Comparison of ENCODE assay signal across 26 cellular contexts in the genomic region with DNA sequence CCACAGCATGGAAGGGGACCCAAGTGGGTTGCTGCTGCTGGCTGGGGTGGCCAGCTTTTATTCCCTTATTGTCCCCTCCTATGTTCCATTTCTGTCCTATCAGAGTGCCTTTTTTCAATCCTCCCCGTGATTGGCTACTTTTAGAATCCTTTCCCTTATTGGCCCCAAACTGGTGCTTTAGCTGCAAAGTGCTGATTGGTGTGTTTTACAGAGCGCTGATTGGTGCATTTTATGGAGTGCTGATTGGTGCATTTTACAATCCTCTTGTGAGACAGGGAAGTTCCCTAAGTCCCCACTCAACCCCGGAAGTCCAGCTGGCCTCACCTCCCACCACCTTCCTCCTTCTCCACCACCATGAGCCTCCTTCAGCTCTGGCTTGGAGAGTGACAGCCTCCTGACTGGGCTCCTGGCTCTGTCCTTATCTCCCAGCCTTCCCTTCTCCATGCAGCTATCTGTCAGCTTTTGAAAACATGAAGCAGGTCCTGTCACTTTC.
"Had no signal": no experiment of that assay in that cellular context is flagged by ENCODE, and none has a peak within 500 bp of the region (broad histone marks: within the 10 kb centered on the region; RNA-seq: fewer than 3 reads in every experiment).

No MANE protein-coding gene starts in this region.

- H3K36me3 Mint-ChIP-seq: activated naive CD8-positive, alpha-beta T cell treated with anti-CD3 and anti-CD28 coated beads, Interleukin-2, amount 10 ng/mL, durations not matched to agents 7 days and 5 days; brain; natural killer cell; neural progenitor cell; stimulated activated naive B cell treated with anti-CD40 and anti-IgM and Interleukin-4, amounts not matched to agents 10 μg/mL and 1 μg/mL and 100 μg/mL, for 72 hours had no signal

- H3K27me3 Mint-ChIP-seq: activated CD4-positive, alpha-beta T cell treated with anti-CD3 and anti-CD28 coated beads, Interleukin-2, amount 10 ng/mL, durations not matched to agents 24 days and 14 days; activated T-helper 17 cell treated with anti-CD3 and anti-CD28 coated beads, Interleukin-2, amount 50 U/mL, for 72 hours had no signal

- H3K4me2 ChIP-seq: neural progenitor cell had no signal

- ATAC-seq: activated T-cell treated with anti-CD3 and anti-CD28 coated beads, Interleukin-2, amount 50 U/mL, for 4 hours; activated T-helper 17 cell treated with anti-CD3 and anti-CD28 coated beads, Interleukin-2, amount 50 U/mL, for 72 hours; natural killer cell; stimulated activated naive B cell treated with anti-CD40 and anti-IgM and Interleukin-4, amounts not matched to agents 10 μg/mL and 1 μg/mL and 100 μg/mL, for 72 hours had no signal

- H3K4me1 Mint-ChIP-seq: brain, neural progenitor cell had no signal

- H3K9ac ChIP-seq: neural progenitor cell had no signal

- H3K4me3 ChIP-seq: ascending aorta, cardiac muscle cell, colonic mucosa, dorsolateral prefrontal cortex, left ventricle myocardium inferior, lung, neural progenitor cell, right atrium auricular region, stomach, thyroid gland had no signal

- H3K4me1 ChIP-seq: ascending aorta, left ventricle myocardium inferior, neural progenitor cell, right atrium auricular region had no signal

- DNase-seq: activated CD4-positive, alpha-beta memory T cell treated with anti-CD3 and anti-CD28 coated beads, Interleukin-2, amount 10 ng/mL, durations not matched to agents 7 days and 5 days; activated CD4-positive, alpha-beta T cell treated with anti-CD3 and anti-CD28 coated beads, Interleukin-2, amount 10 ng/mL, durations not matched to agents 24 days and 14 days; activated CD4-positive, CD25-positive, alpha-beta regulatory T cell treated with anti-CD3 and anti-CD28 coated beads, Interleukin-2, amount 50 U/mL, for 72 hours; activated naive CD4-positive, alpha-beta T cell treated with anti-CD3 and anti-CD28 coated beads for 36 hours; activated naive CD8-positive, alpha-beta T cell treated with anti-CD3 and anti-CD28 coated beads, Interleukin-2, amount 10 ng/mL, durations not matched to agents 7 days and 5 days; activated T-cell treated with anti-CD3 and anti-CD28 coated beads, Interleukin-2, amount 50 U/mL, for 4 hours; cerebellar nuclear complex; colonic mucosa; dorsolateral prefrontal cortex; effector memory CD4-positive, alpha-beta T cell; left ventricle myocardium inferior; mesendoderm; natural killer cell; stimulated activated CD4-positive, alpha-beta T cell treated with anti-CD3 and anti-CD28 coated beads, Interleukin-15, amount 100 ng/mL, for 24 hours; stimulated activated CD4-positive, alpha-beta T cell treated with anti-CD3 and anti-CD28 coated beads, Interleukin-2, amount 100 ng/mL, for 24 hours; stimulated activated naive B cell treated with anti-CD40 and anti-IgM and Interleukin-4, amounts not matched to agents 10 μg/mL and 1 μg/mL and 100 μg/mL, for 72 hours; stomach; T-helper 9 cell; thyroid gland had no signal

- H2AFZ ChIP-seq: neural progenitor cell had no signal

- H3K27ac ChIP-seq: ascending aorta, cardiac muscle cell, colonic mucosa, dorsolateral prefrontal cortex, left ventricle myocardium inferior, neural progenitor cell, right atrium auricular region, stomach, thyroid gland had no signal

- H3K36me3 ChIP-seq: ascending aorta, cardiac muscle cell, colonic mucosa, left ventricle myocardium inferior, neural progenitor cell, right atrium auricular region, stomach, thyroid gland had no signal

- H3K27me3 ChIP-seq: ascending aorta, cardiac muscle cell, colonic mucosa, dorsolateral prefrontal cortex, neural progenitor cell, right atrium auricular region, stomach, thyroid gland had no signal

- H3K27ac Mint-ChIP-seq: activated CD4-positive, alpha-beta memory T cell treated with anti-CD3 and anti-CD28 coated beads, Interleukin-2, amount 10 ng/mL, durations not matched to agents 7 days and 5 days; activated CD4-positive, alpha-beta T cell treated with anti-CD3 and anti-CD28 coated beads, Interleukin-2, amount 10 ng/mL, durations not matched to agents 24 days and 14 days; activated naive CD4-positive, alpha-beta T cell treated with anti-CD3 and anti-CD28 coated beads for 36 hours; activated naive CD8-positive, alpha-beta T cell treated with anti-CD3 and anti-CD28 coated beads, Interleukin-2, amount 10 ng/mL, durations not matched to agents 7 days and 5 days; activated T-helper 17 cell treated with anti-CD3 and anti-CD28 coated beads, Interleukin-2, amount 50 U/mL, for 72 hours; brain; natural killer cell; neural progenitor cell; stimulated activated naive B cell treated with anti-CD40 and anti-IgM and Interleukin-4, amounts not matched to agents 10 μg/mL and 1 μg/mL and 100 μg/mL, for 72 hours had no signal

- H3K9me3 Mint-ChIP-seq: activated T-cell treated with anti-CD3 and anti-CD28 coated beads, Interleukin-2, amount 50 U/mL, for 4 hours; activated T-helper 17 cell treated with anti-CD3 and anti-CD28 coated beads, Interleukin-2, amount 50 U/mL, for 72 hours; natural killer cell; neural progenitor cell had no signal

- H3K4me3 Mint-ChIP-seq: activated CD4-positive, alpha-beta memory T cell treated with anti-CD3 and anti-CD28 coated beads, Interleukin-2, amount 10 ng/mL, durations not matched to agents 7 days and 5 days; activated CD4-positive, alpha-beta T cell treated with anti-CD3 and anti-CD28 coated beads, Interleukin-2, amount 10 ng/mL, durations not matched to agents 24 days and 14 days; activated naive CD4-positive, alpha-beta T cell treated with anti-CD3 and anti-CD28 coated beads for 36 hours; activated naive CD8-positive, alpha-beta T cell treated with anti-CD3 and anti-CD28 coated beads, Interleukin-2, amount 10 ng/mL, durations not matched to agents 7 days and 5 days; activated T-cell treated with anti-CD3 and anti-CD28 coated beads, Interleukin-2, amount 50 U/mL, for 4 hours; activated T-helper 17 cell treated with anti-CD3 and anti-CD28 coated beads, Interleukin-2, amount 50 U/mL, for 72 hours; brain; natural killer cell; neural progenitor cell; stimulated activated naive B cell treated with anti-CD40 and anti-IgM and Interleukin-4, amounts not matched to agents 10 μg/mL and 1 μg/mL and 100 μg/mL, for 72 hours had no signal

- H3K9me3 ChIP-seq: ascending aorta, colonic mucosa, left ventricle myocardium inferior, right atrium auricular region, stomach, thyroid gland had no signal
